Comparison of ENCODE assay signal across 1 cellular context in the genomic region with DNA sequence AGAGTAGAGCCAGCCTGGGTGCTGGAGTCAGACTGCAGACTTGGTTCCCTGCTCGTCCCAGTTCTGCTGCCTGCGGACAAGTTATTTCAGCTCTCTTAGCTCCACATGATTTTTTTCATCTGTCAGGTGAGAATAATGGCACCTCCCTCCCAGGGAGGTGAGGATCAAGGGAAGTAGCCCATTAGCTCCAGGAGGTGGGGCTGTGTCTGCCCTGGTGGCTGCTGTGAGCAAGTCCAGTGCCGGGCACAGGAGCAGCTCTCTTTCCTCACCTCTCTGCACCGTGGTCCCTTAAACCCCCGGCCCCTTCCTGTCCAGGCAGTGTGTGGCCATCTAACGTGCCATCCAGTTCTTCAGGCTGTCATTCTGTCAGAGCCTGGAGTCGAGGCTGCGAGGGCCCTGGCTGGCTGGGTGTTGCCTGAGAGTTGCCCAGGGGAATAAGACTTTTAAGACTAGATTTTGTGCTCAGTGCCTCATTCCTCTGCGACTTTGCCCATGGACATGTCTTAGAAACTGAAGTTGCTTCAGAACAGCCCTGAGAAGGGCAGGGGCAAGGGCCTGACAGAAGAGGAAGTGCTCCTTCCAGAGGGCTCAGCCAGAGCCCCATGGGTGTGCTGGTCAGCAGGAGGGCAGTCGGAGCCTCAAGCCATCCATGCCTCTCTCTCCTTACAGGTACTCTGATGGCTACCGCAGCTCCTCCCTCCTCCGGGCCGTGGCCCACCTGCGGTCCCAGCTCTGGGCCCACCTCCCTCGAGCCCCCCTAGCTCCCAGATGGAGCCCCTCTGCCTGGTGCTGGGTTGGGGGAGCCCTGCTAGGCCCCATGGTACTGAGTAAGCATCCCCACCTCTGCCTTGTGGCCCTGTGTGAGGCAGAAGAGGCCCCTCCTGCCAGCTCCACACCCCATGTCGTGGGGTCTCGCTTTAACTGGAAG.
TF ChIP-seq lines count a peak whose summit lies in the region.

No MANE protein-coding gene starts in this region.

TF ChIP-seq in GM23338, 12 proteins besides CTCF, POLR2A, EP300 and RAD21 (continued from another document):
- TF ChIP-seq, protein P1, sequence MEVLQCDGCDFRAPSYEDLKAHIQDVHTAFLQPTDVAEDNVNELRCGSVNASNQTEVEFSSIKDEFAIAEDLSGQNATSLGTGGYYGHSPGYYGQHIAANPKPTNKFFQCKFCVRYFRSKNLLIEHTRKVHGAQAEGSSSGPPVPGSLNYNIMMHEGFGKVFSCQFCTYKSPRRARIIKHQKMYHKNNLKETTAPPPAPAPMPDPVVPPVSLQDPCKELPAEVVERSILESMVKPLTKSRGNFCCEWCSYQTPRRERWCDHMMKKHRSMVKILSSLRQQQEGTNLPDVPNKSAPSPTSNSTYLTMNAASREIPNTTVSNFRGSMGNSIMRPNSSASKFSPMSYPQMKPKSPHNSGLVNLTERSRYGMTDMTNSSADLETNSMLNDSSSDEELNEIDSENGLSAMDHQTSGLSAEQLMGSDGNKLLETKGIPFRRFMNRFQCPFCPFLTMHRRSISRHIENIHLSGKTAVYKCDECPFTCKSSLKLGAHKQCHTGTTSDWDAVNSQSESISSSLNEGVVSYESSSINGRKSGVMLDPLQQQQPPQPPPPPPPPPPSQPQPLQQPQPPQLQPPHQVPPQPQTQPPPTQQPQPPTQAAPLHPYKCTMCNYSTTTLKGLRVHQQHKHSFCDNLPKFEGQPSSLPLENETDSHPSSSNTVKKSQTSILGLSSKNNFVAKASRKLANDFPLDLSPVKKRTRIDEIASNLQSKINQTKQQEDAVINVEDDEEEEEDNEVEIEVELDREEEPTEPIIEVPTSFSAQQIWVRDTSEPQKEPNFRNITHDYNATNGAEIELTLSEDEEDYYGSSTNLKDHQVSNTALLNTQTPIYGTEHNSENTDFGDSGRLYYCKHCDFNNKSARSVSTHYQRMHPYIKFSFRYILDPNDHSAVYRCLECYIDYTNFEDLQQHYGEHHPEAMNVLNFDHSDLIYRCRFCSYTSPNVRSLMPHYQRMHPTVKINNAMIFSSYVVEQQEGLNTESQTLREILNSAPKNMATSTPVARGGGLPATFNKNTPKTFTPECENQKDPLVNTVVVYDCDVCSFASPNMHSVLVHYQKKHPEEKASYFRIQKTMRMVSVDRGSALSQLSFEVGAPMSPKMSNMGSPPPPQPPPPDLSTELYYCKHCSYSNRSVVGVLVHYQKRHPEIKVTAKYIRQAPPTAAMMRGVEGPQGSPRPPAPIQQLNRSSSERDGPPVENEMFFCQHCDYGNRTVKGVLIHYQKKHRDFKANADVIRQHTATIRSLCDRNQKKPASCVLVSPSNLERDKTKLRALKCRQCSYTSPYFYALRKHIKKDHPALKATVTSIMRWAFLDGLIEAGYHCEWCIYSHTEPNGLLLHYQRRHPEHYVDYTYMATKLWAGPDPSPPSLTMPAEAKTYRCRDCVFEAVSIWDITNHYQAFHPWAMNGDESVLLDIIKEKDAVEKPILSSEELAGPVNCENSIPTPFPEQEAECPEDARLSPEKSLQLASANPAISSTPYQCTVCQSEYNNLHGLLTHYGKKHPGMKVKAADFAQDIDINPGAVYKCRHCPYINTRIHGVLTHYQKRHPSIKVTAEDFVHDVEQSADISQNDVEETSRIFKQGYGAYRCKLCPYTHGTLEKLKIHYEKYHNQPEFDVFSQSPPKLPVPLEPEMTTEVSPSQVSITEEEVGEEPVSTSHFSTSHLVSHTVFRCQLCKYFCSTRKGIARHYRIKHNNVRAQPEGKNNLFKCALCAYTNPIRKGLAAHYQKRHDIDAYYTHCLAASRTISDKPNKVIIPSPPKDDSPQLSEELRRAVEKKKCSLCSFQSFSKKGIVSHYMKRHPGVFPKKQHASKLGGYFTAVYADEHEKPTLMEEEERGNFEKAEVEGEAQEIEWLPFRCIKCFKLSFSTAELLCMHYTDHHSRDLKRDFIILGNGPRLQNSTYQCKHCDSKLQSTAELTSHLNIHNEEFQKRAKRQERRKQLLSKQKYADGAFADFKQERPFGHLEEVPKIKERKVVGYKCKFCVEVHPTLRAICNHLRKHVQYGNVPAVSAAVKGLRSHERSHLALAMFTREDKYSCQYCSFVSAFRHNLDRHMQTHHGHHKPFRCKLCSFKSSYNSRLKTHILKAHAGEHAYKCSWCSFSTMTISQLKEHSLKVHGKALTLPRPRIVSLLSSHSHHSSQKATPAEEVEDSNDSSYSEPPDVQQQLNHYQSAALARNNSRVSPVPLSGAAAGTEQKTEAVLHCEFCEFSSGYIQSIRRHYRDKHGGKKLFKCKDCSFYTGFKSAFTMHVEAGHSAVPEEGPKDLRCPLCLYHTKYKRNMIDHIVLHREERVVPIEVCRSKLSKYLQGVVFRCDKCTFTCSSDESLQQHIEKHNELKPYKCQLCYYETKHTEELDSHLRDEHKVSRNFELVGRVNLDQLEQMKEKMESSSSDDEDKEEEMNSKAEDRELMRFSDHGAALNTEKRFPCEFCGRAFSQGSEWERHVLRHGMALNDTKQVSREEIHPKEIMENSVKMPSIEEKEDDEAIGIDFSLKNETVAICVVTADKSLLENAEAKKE (CRISPR knock-in tag; IDR thresholded peaks at IDR 0.05) = no peak
- TF ChIP-seq JUNB (IDR thresholded peaks at IDR 0.05; ENCODE audit: unreplicated experiment) (no peak), POLR2AphosphoS5 (IDR thresholded peaks at IDR 0.05; ENCODE audit: low read depth) (no peak), ZNF331 (CRISPR knock-in tag; IDR thresholded peaks at IDR 0.05; ENCODE audit: low read depth) (no peak), ZNF114 (CRISPR knock-in tag; IDR thresholded peaks at IDR 0.05) (no peak), EZH2phosphoT487 (IDR thresholded peaks at IDR 0.05; ENCODE audit: unreplicated experiment) (no peak)
- TF ChIP-seq, protein P2, sequence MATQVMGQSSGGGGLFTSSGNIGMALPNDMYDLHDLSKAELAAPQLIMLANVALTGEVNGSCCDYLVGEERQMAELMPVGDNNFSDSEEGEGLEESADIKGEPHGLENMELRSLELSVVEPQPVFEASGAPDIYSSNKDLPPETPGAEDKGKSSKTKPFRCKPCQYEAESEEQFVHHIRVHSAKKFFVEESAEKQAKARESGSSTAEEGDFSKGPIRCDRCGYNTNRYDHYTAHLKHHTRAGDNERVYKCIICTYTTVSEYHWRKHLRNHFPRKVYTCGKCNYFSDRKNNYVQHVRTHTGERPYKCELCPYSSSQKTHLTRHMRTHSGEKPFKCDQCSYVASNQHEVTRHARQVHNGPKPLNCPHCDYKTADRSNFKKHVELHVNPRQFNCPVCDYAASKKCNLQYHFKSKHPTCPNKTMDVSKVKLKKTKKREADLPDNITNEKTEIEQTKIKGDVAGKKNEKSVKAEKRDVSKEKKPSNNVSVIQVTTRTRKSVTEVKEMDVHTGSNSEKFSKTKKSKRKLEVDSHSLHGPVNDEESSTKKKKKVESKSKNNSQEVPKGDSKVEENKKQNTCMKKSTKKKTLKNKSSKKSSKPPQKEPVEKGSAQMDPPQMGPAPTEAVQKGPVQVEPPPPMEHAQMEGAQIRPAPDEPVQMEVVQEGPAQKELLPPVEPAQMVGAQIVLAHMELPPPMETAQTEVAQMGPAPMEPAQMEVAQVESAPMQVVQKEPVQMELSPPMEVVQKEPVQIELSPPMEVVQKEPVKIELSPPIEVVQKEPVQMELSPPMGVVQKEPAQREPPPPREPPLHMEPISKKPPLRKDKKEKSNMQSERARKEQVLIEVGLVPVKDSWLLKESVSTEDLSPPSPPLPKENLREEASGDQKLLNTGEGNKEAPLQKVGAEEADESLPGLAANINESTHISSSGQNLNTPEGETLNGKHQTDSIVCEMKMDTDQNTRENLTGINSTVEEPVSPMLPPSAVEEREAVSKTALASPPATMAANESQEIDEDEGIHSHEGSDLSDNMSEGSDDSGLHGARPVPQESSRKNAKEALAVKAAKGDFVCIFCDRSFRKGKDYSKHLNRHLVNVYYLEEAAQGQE (IDR thresholded peaks at IDR 0.05; ENCODE audit: unreplicated experiment) = no peak
